In the genomic region with DNA sequence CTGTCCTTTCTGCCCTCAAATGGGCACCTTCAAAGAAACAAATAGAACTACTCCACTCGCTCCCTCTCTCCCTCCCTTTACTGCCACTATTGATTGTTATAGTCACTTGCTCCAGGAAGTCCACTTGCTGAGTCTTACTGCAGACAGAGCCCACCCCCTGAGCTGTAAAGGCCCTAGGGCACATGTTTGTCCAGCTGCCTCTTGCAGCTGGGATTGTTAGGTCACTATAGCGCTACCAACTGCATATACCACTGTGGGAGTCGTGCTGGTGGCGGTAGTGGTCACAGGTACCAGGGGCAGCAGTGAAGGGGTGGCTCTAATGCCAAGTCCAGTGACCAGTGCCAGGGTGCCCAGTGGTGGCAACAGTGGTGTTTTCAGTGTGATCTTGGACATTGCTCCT, we compare ENCODE assay signal across 14 cellular contexts. TPM values are rescaled to one million over a fixed set of nuclear protein-coding genes. Genes with fewer than 3 reads are reported as not detected.
DNase-seq lines count a peak whose midpoint lies in the region; ATAC-seq and TF ChIP-seq lines count a peak whose summit lies in the region.
"Had no signal": no experiment of that assay in that cellular context is flagged by ENCODE, and none has a peak within 500 bp of the region (broad histone marks: within the 10 kb centered on the region; RNA-seq: fewer than 3 reads in every experiment).

No MANE protein-coding gene starts in this region.

- H3K4me1 Mint-ChIP-seq in activated naive CD8-positive, alpha-beta T cell (ENCODE audit: low read depth) = peaks cover 34% of the 10 kb centered on the region
- peaks cover 11% of the 10 kb centered on the region for H3K4me1 Mint-ChIP-seq in activated naive CD8-positive, alpha-beta T cell treated with anti-CD3 and anti-CD28 coated beads for 36 hours

- no peaks in the 10 kb centered on the region for H3K27me3 Mint-ChIP-seq in activated naive CD8-positive, alpha-beta T cell
- H3K27me3 Mint-ChIP-seq in activated naive CD8-positive, alpha-beta T cell treated with anti-CD3 and anti-CD28 coated beads for 36 hours = no peaks in the 10 kb centered on the region

- peaks cover 6% of the 10 kb centered on the region for H3K36me3 Mint-ChIP-seq in activated naive CD8-positive, alpha-beta T cell
- peaks cover 22% of the 10 kb centered on the region for H3K36me3 Mint-ChIP-seq in activated naive CD8-positive, alpha-beta T cell treated with anti-CD3 and anti-CD28 coated beads for 36 hours

- TF ChIP-seq CTCF in RWPE1 (conservative IDR thresholded peaks at IDR 0.05; ENCODE audit: low read depth) = no peak

- no peak overlapping the region for H3K4me3 Mint-ChIP-seq in activated naive CD8-positive, alpha-beta T cell
- H3K4me3 Mint-ChIP-seq in activated naive CD8-positive, alpha-beta T cell treated with anti-CD3 and anti-CD28 coated beads for 36 hours = no peak overlapping the region

- no peak for ATAC-seq in GM19328 (IDR thresholded peaks at IDR 0.05; ENCODE audit: unreplicated experiment)
- ATAC-seq: heart right ventricle had no signal

- peak overlapping the region; percentile 56 for H3K27ac Mint-ChIP-seq in activated naive CD8-positive, alpha-beta T cell
- H3K27ac Mint-ChIP-seq in activated naive CD8-positive, alpha-beta T cell treated with anti-CD3 and anti-CD28 coated beads for 36 hours = no peak overlapping the region

- H3K27ac ChIP-seq in RWPE1 = peak overlapping the region; percentile 29
- peak overlapping the region; percentile 1 for H3K27ac ChIP-seq in temporal lobe (ENCODE audit: low read depth, low read length)
- H3K27ac ChIP-seq: BLaER1 treated with 17β-estradiol and CSF1 and Interleukin-3, amounts not matched to agents 10 nM and 100 nM; HL-60 had no signal

- H3K9me3 Mint-ChIP-seq in activated naive CD8-positive, alpha-beta T cell (ENCODE audit: low read depth) = no peaks in the 10 kb centered on the region
- H3K9me3 Mint-ChIP-seq in activated naive CD8-positive, alpha-beta T cell treated with anti-CD3 and anti-CD28 coated beads for 36 hours = peaks cover 5% of the 10 kb centered on the region

- POLR2A ChIA-PET in RWPE1 (lab: Yijun Ruan, JAX; ENCODE audit: low non-redundant PET) = no interaction called here

- no peak for DNase-seq in activated naive CD8-positive, alpha-beta T cell treated with anti-CD3 and anti-CD28 coated beads for 36 hours
- DNase-seq in RWPE1 (ENCODE audit: low spot score) (no peak), islet precursor cell (peak; percentile 72), AML-193 (lab: John Stamatoyannopoulos, UW) (no peak), NCI-H1048 (lab: John Stamatoyannopoulos, UW) (no peak)
- DNase-seq: activated CD4-positive, alpha-beta T cell treated with anti-CD3 and anti-CD28 coated beads for 1 hour; heart right ventricle; NCI-H1694 treated with DMSO at 0.1 percent for 48 hours; stimulated activated CD4-positive, alpha-beta T cell treated with anti-CD3 and anti-CD28 coated beads, Interleukin-12 subunit alpha, Interleukin-12 subunit beta, amount 100 ng/mL, for 4 hours had no signal

- CTCF ChIA-PET in RWPE1 (lab: Yijun Ruan, JAX) = no interaction called here

RNA-seq across cellular contexts. Expression of gene SREBF2, which starts 4.4 kb away (rescaled TPM):
- 10 to 100 TPM; 68.1 to 74.8 TPM for total RNA-seq in activated naive CD8-positive, alpha-beta T cell treated with anti-CD3 and anti-CD28 coated beads for 36 hours
- total RNA-seq in temporal lobe = 82.1 TPM

RNA-seq across cellular contexts. Expression of gene CCDC134, which starts 28.0 kb away (rescaled TPM):
- 10 to 100 TPM; 14.4 to 15.8 TPM for total RNA-seq in activated naive CD8-positive, alpha-beta T cell treated with anti-CD3 and anti-CD28 coated beads for 36 hours
- total RNA-seq in temporal lobe = 7.1 TPM
